9 cellular contexts compared by ENCODE assay signal in genomic region chr6:2848851-2849250, GRCh38. TPM values are rescaled to one million over a fixed set of nuclear protein-coding genes. Genes with fewer than 3 reads are reported as not detected.
DNase-seq lines count a peak whose midpoint lies in the region; ATAC-seq and FAIRE-seq lines count a peak whose summit lies in the region.
"Had no signal": no experiment of that assay in that cellular context is flagged by ENCODE, and none has a peak within 500 bp of the region (broad histone marks: within the 10 kb centered on the region; RNA-seq: fewer than 3 reads in every experiment).

No MANE protein-coding gene starts in this region.

- DNase-seq in activated CD4-positive, alpha-beta T cell treated with anti-CD3 and anti-CD28 coated beads for 36 hours = peak; percentile 86
- peak; percentile 35 to 54 (median 43) for DNase-seq in effector memory CD8-positive, alpha-beta T cell
- DNase-seq in stimulated activated effector memory CD8-positive, alpha-beta T cell treated with anti-CD3 and anti-CD28 coated beads, Interleukin-12 subunit alpha, Interleukin-12 subunit beta, amount 100 ng/mL, for 72 hours (ENCODE audit: low spot score in 2 of 2) = no peak
- DNase-seq in NCI-H128 (lab: John Stamatoyannopoulos, UW; ENCODE audit: unreplicated experiment) = no peak
- no peak for DNase-seq in hepatic stellate cell (ENCODE audit: low spot score)
- no peak for DNase-seq in GM19239 (ENCODE audit: insufficient read length, low spot score)

- ATAC-seq in activated CD4-positive, alpha-beta T cell treated with anti-CD3 and anti-CD28 coated beads for 36 hours = peak; percentile 69
- ATAC-seq in effector memory CD8-positive, alpha-beta T cell (replicated peaks) = peak; percentile 67
- ATAC-seq in stimulated activated effector memory CD8-positive, alpha-beta T cell treated with anti-CD3 and anti-CD28 coated beads, Interleukin-12 subunit alpha, Interleukin-12 subunit beta, amount 100 ng/mL, for 72 hours = peak; percentile 48
- ATAC-seq in GM21360 (IDR thresholded peaks at IDR 0.05; ENCODE audit: unreplicated experiment) = no peak

- no peaks in the 10 kb centered on the region for H3K27me3 ChIP-seq in HUES6 (ENCODE audit: control insufficient read depth, insufficient read depth, low read length)
- H3K27me3 ChIP-seq: ascending aorta had no signal

- POLR2A ChIA-PET in activated CD4-positive, alpha-beta T cell treated with anti-CD3 and anti-CD28 coated beads for 36 hours (lab: Charles Lee) = interaction anchor here (1.0 to 1.6 kb wide), 2 partner anchors 9 to 92 kb away, joined by 3 to 5 read pairs; no protein-coding TSS in a partner anchor

- H3K4me1 Mint-ChIP-seq in activated CD4-positive, alpha-beta T cell treated with anti-CD3 and anti-CD28 coated beads for 36 hours = peaks cover 59% of the 10 kb centered on the region
- H3K4me1 Mint-ChIP-seq in effector memory CD8-positive, alpha-beta T cell (ENCODE audit: low read depth in 2 of 2) = peaks cover 19 to 20% of the 10 kb centered on the region in 2 donors
- H3K4me1 Mint-ChIP-seq in stimulated activated effector memory CD8-positive, alpha-beta T cell treated with anti-CD3 and anti-CD28 coated beads, Interleukin-12 subunit alpha, Interleukin-12 subunit beta, amount 100 ng/mL, for 72 hours = peaks cover 51% of the 10 kb centered on the region

- H3K27me3 Mint-ChIP-seq in activated CD4-positive, alpha-beta T cell treated with anti-CD3 and anti-CD28 coated beads for 36 hours = no peaks in the 10 kb centered on the region
- H3K27me3 Mint-ChIP-seq in effector memory CD8-positive, alpha-beta T cell = no peaks in the 10 kb centered on the region

- H3K4me1 ChIP-seq in HUES6 (ENCODE audit: control insufficient read depth, insufficient read depth, low read length) = peaks cover 32% of the 10 kb centered on the region

- FAIRE-seq in GM19239 (lab: Jason Lieb, UNC) = no peak

- peaks cover 3% of the 10 kb centered on the region for H3K36me3 Mint-ChIP-seq in activated CD4-positive, alpha-beta T cell treated with anti-CD3 and anti-CD28 coated beads for 36 hours (ENCODE audit: low read depth)
- H3K36me3 Mint-ChIP-seq in effector memory CD8-positive, alpha-beta T cell (ENCODE audit: insufficient read depth) = peaks cover 3% of the 10 kb centered on the region
- H3K36me3 Mint-ChIP-seq in stimulated activated effector memory CD8-positive, alpha-beta T cell treated with anti-CD3 and anti-CD28 coated beads, Interleukin-12 subunit alpha, Interleukin-12 subunit beta, amount 100 ng/mL, for 72 hours = peaks cover 4% of the 10 kb centered on the region

- peak overlapping the region; percentile 58 for H3K4me3 Mint-ChIP-seq in activated CD4-positive, alpha-beta T cell treated with anti-CD3 and anti-CD28 coated beads for 36 hours
- peak overlapping the region; percentile 13 to 51 for H3K4me3 Mint-ChIP-seq in effector memory CD8-positive, alpha-beta T cell
- H3K4me3 Mint-ChIP-seq in stimulated activated effector memory CD8-positive, alpha-beta T cell treated with anti-CD3 and anti-CD28 coated beads, Interleukin-12 subunit alpha, Interleukin-12 subunit beta, amount 100 ng/mL, for 72 hours = peak overlapping the region; percentile 42

- no peaks in the 10 kb centered on the region for H3K9me3 Mint-ChIP-seq in activated CD4-positive, alpha-beta T cell treated with anti-CD3 and anti-CD28 coated beads for 36 hours (ENCODE audit: low read depth)
- H3K9me3 Mint-ChIP-seq in effector memory CD8-positive, alpha-beta T cell = no peaks in the 10 kb centered on the region
- H3K9me3 Mint-ChIP-seq in stimulated activated effector memory CD8-positive, alpha-beta T cell treated with anti-CD3 and anti-CD28 coated beads, Interleukin-12 subunit alpha, Interleukin-12 subunit beta, amount 100 ng/mL, for 72 hours = no peaks in the 10 kb centered on the region

- H3K4me3 ChIP-seq in HUES6 (ENCODE audit: low read depth, low read length) = no peak overlapping the region
- H3K4me3 ChIP-seq: ascending aorta had no signal

- no peaks in the 10 kb centered on the region for H3K36me3 ChIP-seq in HUES6 (ENCODE audit: control insufficient read depth, insufficient read depth, low read length)
- H3K36me3 ChIP-seq: ascending aorta had no signal

- H3K27ac Mint-ChIP-seq in activated CD4-positive, alpha-beta T cell treated with anti-CD3 and anti-CD28 coated beads for 36 hours = peak overlapping the region; percentile 88
- H3K27ac Mint-ChIP-seq in effector memory CD8-positive, alpha-beta T cell = peak overlapping the region in 1 of 2 donors; percentile 85
- H3K27ac Mint-ChIP-seq in stimulated activated effector memory CD8-positive, alpha-beta T cell treated with anti-CD3 and anti-CD28 coated beads, Interleukin-12 subunit alpha, Interleukin-12 subunit beta, amount 100 ng/mL, for 72 hours = peak overlapping the region; percentile 33

- intact Hi-C loops in activated CD4-positive, alpha-beta T cell treated with anti-CD3 and anti-CD28 coated beads for 36 hours (cut with DNase I, micrococcal nuclease) = loop anchor here in 1 of 2 experiments (5.0 kb wide), 1 partner anchor 208 kb away; no protein-coding TSS in a partner anchor

- H3K27ac ChIP-seq in HUES6 (ENCODE audit: low read depth, low read length) = peak overlapping the region; percentile 8; the same call in 1 of the 2 replicates
- H3K27ac ChIP-seq: ascending aorta had no signal

- peaks cover 3% of the 10 kb centered on the region; the same call in 1 of the 2 replicates for H3K9me3 ChIP-seq in HUES6 (ENCODE audit: control insufficient read depth, insufficient read depth, low read depth, low read length)
- H3K9me3 ChIP-seq: ascending aorta had no signal

- CTCF ChIA-PET in activated CD4-positive, alpha-beta T cell treated with anti-CD3 and anti-CD28 coated beads for 36 hours (lab: Charles Lee) = interaction anchor here (0.6 to 2.0 kb wide), 7 partner anchors 23 to 141 kb away, joined by 3 to 11 read pairs (median 3); no protein-coding TSS in a partner anchor

- peak overlapping the region; percentile 2 for H3K9ac ChIP-seq in HUES6 (ENCODE audit: low read length)

RNA-seq across cellular contexts. Expression of gene SERPINB1, which starts 7.2 kb away (rescaled TPM):
- total RNA-seq in activated CD4-positive, alpha-beta T cell treated with anti-CD3 and anti-CD28 coated beads for 36 hours = 100 to 1,000 TPM; 200 to 243 TPM

RNA-seq across cellular contexts. Expression of gene SERPINB9, which starts 54.3 kb away (rescaled TPM):
- 100 to 1,000 TPM in 1 of 2 experiments, 10 to 100 TPM in 1; 90.0 to 109 TPM for total RNA-seq in activated CD4-positive, alpha-beta T cell treated with anti-CD3 and anti-CD28 coated beads for 36 hours

Comparison
In these comparisons a context has a peak if more than half of its experiments do, and no peak if none do; other contexts are left out.
1. DNase-seq: peak in activated CD4-positive, alpha-beta T cell treated with anti-CD3 and anti-CD28 coated beads for 36 hours (single experiment) and effector memory CD8-positive, alpha-beta T cell (3 of 3); none in stimulated activated effector memory CD8-positive, alpha-beta T cell treated with anti-CD3 and anti-CD28 coated beads, Interleukin-12 subunit alpha, Interleukin-12 subunit beta, amount 100 ng/mL, for 72 hours (0 of 2), NCI-H128 (single experiment), hepatic stellate cell (single experiment) and GM19239 (single experiment).
2. Peak in every context shown above with its lines, with median percentiles within 50 percentile points of each other: H3K4me3 Mint-ChIP-seq.